ENCODE assay signal across 1 cellular context in the genomic region with DNA sequence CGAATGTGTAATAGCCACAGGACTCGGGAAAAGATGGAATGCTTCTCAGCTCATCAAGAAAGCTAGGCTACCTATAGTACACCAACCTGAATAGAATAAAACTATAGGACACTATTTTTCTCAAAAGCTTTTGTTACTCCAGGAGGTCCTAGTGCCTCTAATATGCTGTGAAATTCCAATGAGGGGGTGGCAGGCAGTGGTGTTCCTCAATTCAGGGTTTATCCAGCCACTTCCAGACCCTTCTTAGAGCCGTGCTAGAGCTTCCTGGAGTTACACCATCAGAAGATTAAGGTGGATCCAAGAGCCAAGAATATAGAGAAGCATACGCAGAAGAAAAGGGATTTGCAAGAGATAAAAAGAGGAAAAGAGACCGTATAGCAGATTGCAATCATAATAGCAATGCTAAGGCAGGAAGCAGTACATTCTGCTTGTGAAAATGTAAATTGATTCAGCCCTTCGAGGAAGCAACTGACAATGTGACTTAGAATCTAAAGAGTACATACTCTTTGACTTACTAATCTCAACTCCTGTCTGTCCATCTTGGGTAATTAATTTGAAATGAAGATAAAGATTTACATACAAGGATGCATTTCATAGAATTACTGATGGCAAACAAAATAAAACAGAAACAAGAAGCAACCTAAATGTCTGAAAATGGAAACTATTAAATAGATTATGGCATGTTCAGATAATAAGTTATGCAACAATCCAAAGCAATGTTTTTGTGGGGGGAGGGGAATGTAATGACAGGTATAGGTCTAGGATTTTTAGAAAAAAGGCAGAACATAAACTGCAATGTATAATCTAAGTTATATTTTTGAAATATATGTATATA.
TF ChIP-seq lines count a peak whose summit lies in the region.

No MANE protein-coding gene starts in this region.

TF ChIP-seq in K562, 482 proteins besides CTCF, POLR2A, EP300 and RAD21 (continued from another document and continues in another):
- TF ChIP-seq NUFIP1 (IDR thresholded peaks at IDR 0.05; ENCODE audit: partially characterized antibody) (no peak), ZNF124 (CRISPR knock-in tag; IDR thresholded peaks at IDR 0.05) (no peak), FOXM1 (IDR thresholded peaks at IDR 0.05; ENCODE audit: low read depth) (no peak), FOXM1 (CRISPR knock-in tag; IDR thresholded peaks at IDR 0.05; ENCODE audit: low read depth) (no peak), ARID3A (IDR thresholded peaks at IDR 0.05; ENCODE audit: borderline replicate concordance, low read depth, low read length) (0 out of 2 replicates have a peak, but pooled peaks have one; percentile 38), NFXL1 (CRISPR knock-in tag; IDR thresholded peaks at IDR 0.05) (no peak), MCM2 (IDR thresholded peaks at IDR 0.05; ENCODE audit: low read depth) (no peak), RFX1 (IDR thresholded peaks at IDR 0.05) (no peak), ZNF589 (CRISPR knock-in tag; IDR thresholded peaks at IDR 0.05; ENCODE audit: low read depth) (no peak), ETV5 (CRISPR knock-in tag; IDR thresholded peaks at IDR 0.05; ENCODE audit: low read depth) (no peak), ZC3H4 (CRISPR knock-in tag; IDR thresholded peaks at IDR 0.05; ENCODE audit: borderline replicate concordance) (no peak), ZBTB34 (CRISPR knock-in tag; IDR thresholded peaks at IDR 0.05) (no peak), CUX1 (CRISPR knock-in tag; IDR thresholded peaks at IDR 0.05) (0 out of 2 replicates have a peak, but pooled peaks have one; percentile 47), ADNP (tag; IDR thresholded peaks at IDR 0.05) (no peak), CSDE1 (IDR thresholded peaks at IDR 0.05) (no peak), IRF2 (CRISPR knock-in tag; IDR thresholded peaks at IDR 0.05) (no peak), NFRKB (IDR thresholded peaks at IDR 0.05; ENCODE audit: low read depth) (peak; percentile 21; the same call in 1 of the 2 replicates), ZNF140 (CRISPR knock-in tag; IDR thresholded peaks at IDR 0.05) (no peak), HDAC1 (IDR thresholded peaks at IDR 0.05) (0 out of 4 replicates have a peak, but pooled peaks of 1 of the 2 experiments have one; percentile 24), EGR1 (conservative IDR thresholded peaks at IDR 0.05) (peak; percentile 24; the same call in 1 of the 2 replicates), ZNF668 (CRISPR knock-in tag; IDR thresholded peaks at IDR 0.05) (no peak), HDAC2 (IDR thresholded peaks at IDR 0.05) (no peak), THRA (IDR thresholded peaks at IDR 0.05) (no peak), THAP12 (CRISPR knock-in tag; IDR thresholded peaks at IDR 0.05) (no peak), KLF16 (IDR thresholded peaks at IDR 0.05) (no peak), ZFP1 (CRISPR knock-in tag; IDR thresholded peaks at IDR 0.05) (no peak), THRB (CRISPR knock-in tag; conservative IDR thresholded peaks at IDR 0.05) (no peak), GATA2 (CRISPR knock-in tag; IDR thresholded peaks at IDR 0.05) (no peak; the same call in 1 of the 2 replicates), TAF15 (IDR thresholded peaks at IDR 0.05; ENCODE audit: low read depth, low read length) (no peak), ZNF445 (CRISPR knock-in tag; IDR thresholded peaks at IDR 0.05; ENCODE audit: low read depth) (0 out of 2 replicates have a peak, but pooled peaks have one; percentile 36), FOSL1 (tag; conservative IDR thresholded peaks at IDR 0.05) (peak; percentile 16; the same call in 1 of the 2 replicates), ZNF584 (CRISPR knock-in tag; IDR thresholded peaks at IDR 0.05; ENCODE audit: low read depth) (no peak), KAT8 (IDR thresholded peaks at IDR 0.05; ENCODE audit: low read depth) (no peak), HNRNPL (IDR thresholded peaks at IDR 0.05; ENCODE audit: low read depth, low read length) (no peak)
- TF ChIP-seq, protein P1, sequence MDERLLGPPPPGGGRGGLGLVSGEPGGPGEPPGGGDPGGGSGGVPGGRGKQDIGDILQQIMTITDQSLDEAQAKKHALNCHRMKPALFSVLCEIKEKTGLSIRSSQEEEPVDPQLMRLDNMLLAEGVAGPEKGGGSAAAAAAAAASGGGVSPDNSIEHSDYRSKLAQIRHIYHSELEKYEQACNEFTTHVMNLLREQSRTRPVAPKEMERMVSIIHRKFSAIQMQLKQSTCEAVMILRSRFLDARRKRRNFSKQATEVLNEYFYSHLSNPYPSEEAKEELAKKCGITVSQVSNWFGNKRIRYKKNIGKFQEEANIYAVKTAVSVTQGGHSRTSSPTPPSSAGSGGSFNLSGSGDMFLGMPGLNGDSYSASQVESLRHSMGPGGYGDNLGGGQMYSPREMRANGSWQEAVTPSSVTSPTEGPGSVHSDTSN (CRISPR knock-in tag; IDR thresholded peaks at IDR 0.05; ENCODE audit: low read depth) = no peak
- TF ChIP-seq, protein P1 (tag; conservative IDR thresholded peaks at IDR 0.05; ENCODE audit: low read depth) = 0 out of 2 replicates have a peak, but pooled peaks have one; percentile 18
- TF ChIP-seq, protein P2, sequence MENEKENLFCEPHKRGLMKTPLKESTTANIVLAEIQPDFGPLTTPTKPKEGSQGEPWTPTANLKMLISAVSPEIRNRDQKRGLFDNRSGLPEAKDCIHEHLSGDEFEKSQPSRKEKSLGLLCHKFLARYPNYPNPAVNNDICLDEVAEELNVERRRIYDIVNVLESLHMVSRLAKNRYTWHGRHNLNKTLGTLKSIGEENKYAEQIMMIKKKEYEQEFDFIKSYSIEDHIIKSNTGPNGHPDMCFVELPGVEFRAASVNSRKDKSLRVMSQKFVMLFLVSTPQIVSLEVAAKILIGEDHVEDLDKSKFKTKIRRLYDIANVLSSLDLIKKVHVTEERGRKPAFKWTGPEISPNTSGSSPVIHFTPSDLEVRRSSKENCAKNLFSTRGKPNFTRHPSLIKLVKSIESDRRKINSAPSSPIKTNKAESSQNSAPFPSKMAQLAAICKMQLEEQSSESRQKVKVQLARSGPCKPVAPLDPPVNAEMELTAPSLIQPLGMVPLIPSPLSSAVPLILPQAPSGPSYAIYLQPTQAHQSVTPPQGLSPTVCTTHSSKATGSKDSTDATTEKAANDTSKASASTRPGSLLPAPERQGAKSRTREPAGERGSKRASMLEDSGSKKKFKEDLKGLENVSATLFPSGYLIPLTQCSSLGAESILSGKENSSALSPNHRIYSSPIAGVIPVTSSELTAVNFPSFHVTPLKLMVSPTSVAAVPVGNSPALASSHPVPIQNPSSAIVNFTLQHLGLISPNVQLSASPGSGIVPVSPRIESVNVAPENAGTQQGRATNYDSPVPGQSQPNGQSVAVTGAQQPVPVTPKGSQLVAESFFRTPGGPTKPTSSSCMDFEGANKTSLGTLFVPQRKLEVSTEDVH (IDR thresholded peaks at IDR 0.05; ENCODE audit: low read depth, partially characterized antibody) = no peak
- TF ChIP-seq, protein P3, sequence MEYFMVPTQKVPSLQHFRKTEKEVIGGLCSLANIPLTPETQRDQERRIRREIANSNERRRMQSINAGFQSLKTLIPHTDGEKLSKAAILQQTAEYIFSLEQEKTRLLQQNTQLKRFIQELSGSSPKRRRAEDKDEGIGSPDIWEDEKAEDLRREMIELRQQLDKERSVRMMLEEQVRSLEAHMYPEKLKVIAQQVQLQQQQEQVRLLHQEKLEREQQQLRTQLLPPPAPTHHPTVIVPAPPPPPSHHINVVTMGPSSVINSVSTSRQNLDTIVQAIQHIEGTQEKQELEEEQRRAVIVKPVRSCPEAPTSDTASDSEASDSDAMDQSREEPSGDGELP (CRISPR knock-in tag; IDR thresholded peaks at IDR 0.05; ENCODE audit: borderline replicate concordance) = no peak
